Comparison of ENCODE assay signal across 1 cellular context in genomic region chr1:160401972-160402795, GRCh38.
TF ChIP-seq lines count a peak whose summit lies in the region.

No MANE protein-coding gene starts in this region.

TF ChIP-seq in GM23338, 12 proteins besides CTCF, POLR2A, EP300 and RAD21 (continued from another document):
- TF ChIP-seq REST (IDR thresholded peaks at IDR 0.05; ENCODE audit: unreplicated experiment) = no peak
- no peak for TF ChIP-seq ETS1 (IDR thresholded peaks at IDR 0.05)
- TF ChIP-seq ZNF462 (CRISPR knock-in tag; IDR thresholded peaks at IDR 0.05) = no peak
- TF ChIP-seq CREB1 (CRISPR knock-in tag; IDR thresholded peaks at IDR 0.05; ENCODE audit: low read depth) = no peak
- TF ChIP-seq JUNB (IDR thresholded peaks at IDR 0.05; ENCODE audit: unreplicated experiment) = no peak
- TF ChIP-seq ZNF331 (CRISPR knock-in tag; IDR thresholded peaks at IDR 0.05; ENCODE audit: low read depth) = no peak
- no peak for TF ChIP-seq POLR2AphosphoS5 (IDR thresholded peaks at IDR 0.05; ENCODE audit: low read depth)
- no peak for TF ChIP-seq EZH2 (IDR thresholded peaks at IDR 0.05; ENCODE audit: low read depth, unreplicated experiment)
TF ChIP-seq in GM23338: peak in this region for 0.
